ENCODE assay signal across 16 cellular contexts in the genomic region with DNA sequence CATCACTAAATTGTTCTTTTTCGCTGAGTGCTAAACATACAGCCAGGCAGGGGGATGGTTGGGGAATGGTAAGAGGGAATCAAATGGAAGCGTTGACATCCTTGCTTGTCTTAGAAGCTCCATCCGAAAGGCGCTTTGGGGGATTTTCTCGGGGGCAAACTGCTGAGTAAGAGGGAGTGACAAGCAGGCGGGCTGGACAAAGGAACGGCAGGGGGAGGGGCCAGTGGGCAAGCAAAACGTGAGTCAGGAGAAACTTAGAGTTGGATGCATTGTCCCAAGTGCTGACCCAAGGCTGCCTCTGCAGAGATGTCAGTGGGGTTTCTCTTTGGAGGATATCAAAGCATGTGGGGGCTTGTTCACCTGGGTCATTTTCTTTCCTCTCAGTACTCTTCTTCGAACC.
DNase-seq lines count a peak whose midpoint lies in the region; ATAC-seq and TF ChIP-seq lines count a peak whose summit lies in the region.
"Had no signal": no experiment of that assay in that cellular context is flagged by ENCODE, and none has a peak within 500 bp of the region (broad histone marks: within the 10 kb centered on the region; RNA-seq: fewer than 3 reads in every experiment).

No MANE protein-coding gene starts in this region.

- no peak overlapping the region for H4K8ac ChIP-seq in neuronal stem cell (ENCODE audit: low read depth, low read length)

- peak overlapping the region; percentile 64 for H3K27ac Mint-ChIP-seq in GM23338
- H3K27ac Mint-ChIP-seq: CD4-positive, alpha-beta memory T cell had no signal

- no peak overlapping the region for H2AK5ac ChIP-seq in neuronal stem cell (ENCODE audit: low read depth, low read length)

- peak overlapping the region; percentile 17; the same call in 1 of the 2 replicates for H3K4me2 ChIP-seq in GM23338
- H3K4me2 ChIP-seq in neuronal stem cell (ENCODE audit: insufficient read depth, low read length, poor library complexity, severe bottlenecking) = no peak overlapping the region

- no peak for TF ChIP-seq CTCF in GM23338 (conservative IDR thresholded peaks at IDR 0.05; ENCODE audit: low read depth in 2 of 2)

- H3K14ac ChIP-seq in neuronal stem cell (ENCODE audit: low read length) = no peak overlapping the region

- no peak overlapping the region for H4K91ac ChIP-seq in neuronal stem cell (ENCODE audit: low read depth, low read length, poor library complexity)

- H3K27me3 Mint-ChIP-seq in GM23338 (ENCODE audit: insufficient read depth, low read depth, poor library complexity) = peaks cover 11% of the 10 kb centered on the region

- H3K9me3 ChIP-seq in iPS-20b (ENCODE audit: insufficient read depth, low read depth, low read length) (no peaks in the 10 kb centered on the region), neuronal stem cell (replicated peaks in 1 of 2; ENCODE audit: control insufficient read depth in 2 of 2, insufficient read depth in 1 of 2, low read depth in 1 of 2, low read length in 2 of 2) (no peaks in the 10 kb centered on the region)
- H3K9me3 ChIP-seq: MG63 had no signal

- H3K79me2 ChIP-seq in GM23338 (replicated peaks; ENCODE audit: insufficient read depth) = no peaks in the 10 kb centered on the region

- H3K36me3 ChIP-seq in GM23338 (ENCODE audit: insufficient read depth) (no peaks in the 10 kb centered on the region), iPS-20b (ENCODE audit: insufficient read depth, low read depth, low read length) (no peaks in the 10 kb centered on the region), neuronal stem cell (replicated peaks in 1 of 2; ENCODE audit: control insufficient read depth in 2 of 2, insufficient read depth in 2 of 2, low read length in 2 of 2) (no peaks in the 10 kb centered on the region)
- H3K36me3 ChIP-seq: MG63 had no signal

- no peak overlapping the region for H3K23ac ChIP-seq in neuronal stem cell (ENCODE audit: low read depth, low read length, poor library complexity)

- H3K9me3 Mint-ChIP-seq in GM23338 = no peaks in the 10 kb centered on the region
- H3K9me3 Mint-ChIP-seq: CD4-positive, alpha-beta memory T cell had no signal

- H2AFZ ChIP-seq in GM23338 (peak overlapping the region; percentile 93), neuronal stem cell (ENCODE audit: low read length) (peak overlapping the region; percentile 66)
- H2AFZ ChIP-seq: GM23248 had no signal

- H3K4me3 ChIP-seq in GM23338 = no peak overlapping the region
- H3K4me3 ChIP-seq in iPS-20b (ENCODE audit: low read length) = peak overlapping the region; percentile 27; the same call in 1 of the 2 replicates
- no peak overlapping the region for H3K4me3 ChIP-seq in neuronal stem cell (ENCODE audit: low read length in 2 of 2)
- H3K4me3 ChIP-seq: GM23248, MG63 had no signal

- H3K4me1 Mint-ChIP-seq in GM23338 = peaks cover 34% of the 10 kb centered on the region

- H3K9me2 ChIP-seq in GM23338 (ENCODE audit: insufficient read depth) = 0 out of 2 replicates have a peak, but pooled peaks cover 4% of the 10 kb centered on the region

- ATAC-seq in GM23338 = peak; percentile 74

- no peak overlapping the region for H2BK15ac ChIP-seq in neuronal stem cell (ENCODE audit: low read length)

- no peak overlapping the region for H2BK120ac ChIP-seq in neuronal stem cell (ENCODE audit: low read depth, low read length)

- no peaks in the 10 kb centered on the region for H3K27me3 ChIP-seq in GM23338 (ENCODE audit: insufficient read depth)
- H3K27me3 ChIP-seq in iPS-20b (ENCODE audit: insufficient read depth, low read length) = peaks cover 7% of the 10 kb centered on the region; the same call in 1 of the 2 replicates
- no peaks in the 10 kb centered on the region for H3K27me3 ChIP-seq in neuronal stem cell (ENCODE audit: control insufficient read depth in 3 of 3, insufficient read depth in 3 of 3, low read depth in 1 of 3, low read length in 3 of 3)
- H3K27me3 ChIP-seq: MG63 had no signal

- no peaks in the 10 kb centered on the region for H3K79me1 ChIP-seq in neuronal stem cell (ENCODE audit: low read depth, low read length)

- H2BK5ac ChIP-seq in neuronal stem cell (ENCODE audit: low read length) = no peak overlapping the region

- no peak overlapping the region for H2BK12ac ChIP-seq in neuronal stem cell (ENCODE audit: low read length)

- no CpG with 5 or more reads among the region's 9 CpGs for WGBS in neuronal stem cell (ENCODE audit: extremely low coverage in 2 of 2, insufficient read length in 2 of 2, insufficient replicate concordance in 1 of 2), 2 donors

- H3K27ac ChIP-seq in GM23338 (ENCODE audit: low read depth) (no peak overlapping the region), iPS-20b (ENCODE audit: low read length) (no peak overlapping the region), neuronal stem cell (replicated peaks; ENCODE audit: low read length) (no peak overlapping the region)
- H3K27ac ChIP-seq: GM23248 had no signal

- no peaks in the 10 kb centered on the region for H3F3A ChIP-seq in GM23338 (replicated peaks; ENCODE audit: low read depth)

- H3K4me3 Mint-ChIP-seq in GM23338 = no peak overlapping the region
- H3K4me3 Mint-ChIP-seq: CD4-positive, alpha-beta memory T cell had no signal

- H4K20me1 ChIP-seq in GM23338 (replicated peaks; ENCODE audit: insufficient read depth) = no peaks in the 10 kb centered on the region

- H3K4me1 ChIP-seq in GM23338 (ENCODE audit: insufficient read depth) (peaks cover 12% of the 10 kb centered on the region), iPS-20b (ENCODE audit: insufficient read depth, low read length) (peaks cover 21% of the 10 kb centered on the region), neuronal stem cell (ENCODE audit: control insufficient read depth in 2 of 2, insufficient read depth in 1 of 2, low read depth in 1 of 2, low read length in 2 of 2) (peaks cover 9 to 10% of the 10 kb centered on the region in 2 donors)

- H3K36me3 Mint-ChIP-seq in GM23338 (ENCODE audit: low read depth) = no peaks in the 10 kb centered on the region
- H3K36me3 Mint-ChIP-seq: CD4-positive, alpha-beta memory T cell had no signal

- no peak overlapping the region for H3K4ac ChIP-seq in neuronal stem cell (ENCODE audit: low read length)

- no peak overlapping the region for H3K18ac ChIP-seq in neuronal stem cell (ENCODE audit: low read length)

- H3K9ac ChIP-seq in iPS-20b (ENCODE audit: low read depth, low read length) (0 out of 2 replicates have a peak overlapping the region, but pooled peaks have one; percentile 8), neuronal stem cell (ENCODE audit: low read depth, low read length, poor library complexity) (no peak overlapping the region)
- H3K9ac ChIP-seq: GM23248 had no signal

- DNase-seq in GM23338 (ENCODE audit: low spot score) (peak; percentile 70), RPMI7951 (ENCODE audit: low read depth) (peak; percentile 64), neuronal stem cell (ENCODE audit: low spot score) (peak; percentile 56), NCI-H526 (lab: John Stamatoyannopoulos, UW) (no peak), HCEC 1CT (no peak), NCI-H446 treated with DMSO at 0.1 percent for 48 hours (lab: John Stamatoyannopoulos, UW) (no peak)
- DNase-seq: ACHN; CD4-positive, alpha-beta memory T cell; GM23248; KG1; MG63; NCI-H1105; NCI-H1694 treated with DMSO at 0.1 percent for 48 hours; NCI-H345; NCI-H774 had no signal

TF ChIP-seq in GM23338, 12 proteins besides CTCF, POLR2A, EP300 and RAD21:
- TF ChIP-seq ZNF331 (CRISPR knock-in tag; IDR thresholded peaks at IDR 0.05; ENCODE audit: low read depth) (no peak), STAT1 (IDR thresholded peaks at IDR 0.05; ENCODE audit: unreplicated experiment) (no peak)
- TF ChIP-seq, protein P1, sequence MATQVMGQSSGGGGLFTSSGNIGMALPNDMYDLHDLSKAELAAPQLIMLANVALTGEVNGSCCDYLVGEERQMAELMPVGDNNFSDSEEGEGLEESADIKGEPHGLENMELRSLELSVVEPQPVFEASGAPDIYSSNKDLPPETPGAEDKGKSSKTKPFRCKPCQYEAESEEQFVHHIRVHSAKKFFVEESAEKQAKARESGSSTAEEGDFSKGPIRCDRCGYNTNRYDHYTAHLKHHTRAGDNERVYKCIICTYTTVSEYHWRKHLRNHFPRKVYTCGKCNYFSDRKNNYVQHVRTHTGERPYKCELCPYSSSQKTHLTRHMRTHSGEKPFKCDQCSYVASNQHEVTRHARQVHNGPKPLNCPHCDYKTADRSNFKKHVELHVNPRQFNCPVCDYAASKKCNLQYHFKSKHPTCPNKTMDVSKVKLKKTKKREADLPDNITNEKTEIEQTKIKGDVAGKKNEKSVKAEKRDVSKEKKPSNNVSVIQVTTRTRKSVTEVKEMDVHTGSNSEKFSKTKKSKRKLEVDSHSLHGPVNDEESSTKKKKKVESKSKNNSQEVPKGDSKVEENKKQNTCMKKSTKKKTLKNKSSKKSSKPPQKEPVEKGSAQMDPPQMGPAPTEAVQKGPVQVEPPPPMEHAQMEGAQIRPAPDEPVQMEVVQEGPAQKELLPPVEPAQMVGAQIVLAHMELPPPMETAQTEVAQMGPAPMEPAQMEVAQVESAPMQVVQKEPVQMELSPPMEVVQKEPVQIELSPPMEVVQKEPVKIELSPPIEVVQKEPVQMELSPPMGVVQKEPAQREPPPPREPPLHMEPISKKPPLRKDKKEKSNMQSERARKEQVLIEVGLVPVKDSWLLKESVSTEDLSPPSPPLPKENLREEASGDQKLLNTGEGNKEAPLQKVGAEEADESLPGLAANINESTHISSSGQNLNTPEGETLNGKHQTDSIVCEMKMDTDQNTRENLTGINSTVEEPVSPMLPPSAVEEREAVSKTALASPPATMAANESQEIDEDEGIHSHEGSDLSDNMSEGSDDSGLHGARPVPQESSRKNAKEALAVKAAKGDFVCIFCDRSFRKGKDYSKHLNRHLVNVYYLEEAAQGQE (IDR thresholded peaks at IDR 0.05; ENCODE audit: unreplicated experiment) = no peak

Comparison
In these comparisons a context has a peak if more than half of its experiments do, and no peak if none do; other contexts are left out.
1. DNase-seq: peak in GM23338 (single experiment), RPMI7951 (single experiment) and neuronal stem cell (single experiment); none in NCI-H526 (0 of 2), HCEC 1CT (single experiment) and NCI-H446 treated with DMSO at 0.1 percent for 48 hours (single experiment).